In genomic region chr19:14088634-14089411, GRCh38 we compare ENCODE assay signal across 2 cellular contexts.
TF ChIP-seq lines count a peak whose summit lies in the region.

No MANE protein-coding gene starts in this region.

TF ChIP-seq in A549, 52 proteins besides CTCF, POLR2A, EP300 and RAD21 (continued from another document):
- TF ChIP-seq HOXB5 (CRISPR knock-in tag; IDR thresholded peaks at IDR 0.05) (no peak), USF2 (IDR thresholded peaks at IDR 0.05) (no peak), SREBF2 (IDR thresholded peaks at IDR 0.05) (no peak), HES2 (IDR thresholded peaks at IDR 0.05) (no peak), BCL3 (IDR thresholded peaks at IDR 0.05) (no peak)

TF ChIP-seq in GM23338, 12 proteins besides CTCF, POLR2A, EP300 and RAD21 (continued from another document):
- TF ChIP-seq ZNF462 (CRISPR knock-in tag; IDR thresholded peaks at IDR 0.05): no peak
